ENCODE assay signal across 8 cellular contexts in genomic region chr9:4604678-4605095, GRCh38. TPM values are rescaled to one million over a fixed set of nuclear protein-coding genes. Genes with fewer than 3 reads are reported as not detected.
A peak's percentile ranks its signal among the peaks of the same experiment; 100 is the strongest.
DNase-seq lines count a peak whose midpoint lies in the region; ATAC-seq and TF ChIP-seq lines count a peak whose summit lies in the region.

No MANE protein-coding gene starts in this region.

- intact Hi-C loops in ascending aorta (cut with DNase I), result loop anchor here (5.0 kb wide), 1 partner anchor 138 kb away; the partner anchor contains the start of gene AK3
- intact Hi-C loops in spleen (cut with DNase I; ENCODE audit: low total_unique reads), result no loop called here

- no peaks in the 10 kb centered on the region for H3K9me3 ChIP-seq in ascending aorta
- H3K9me3 ChIP-seq in spleen, result peaks cover 0 to 2% (median 0%) of the 10 kb centered on the region in 8 donors

- H3K36me3 ChIP-seq in H7 (replicated peaks; ENCODE audit: control insufficient read depth, insufficient read depth, low read length), result no peaks in the 10 kb centered on the region
- no peaks in the 10 kb centered on the region for H3K36me3 ChIP-seq in ascending aorta
- H3K36me3 ChIP-seq in spleen, result peaks cover 0 to 5% (median 0%) of the 10 kb centered on the region in 6 donors

- H3K27me3 ChIP-seq in H7 (ENCODE audit: control insufficient read depth, insufficient read depth, low read length) (no peaks in the 10 kb centered on the region), ascending aorta (no peaks in the 10 kb centered on the region), spleen (replicated peaks in 1 of 7) (no peaks in the 10 kb centered on the region)

- peak; percentile 41 to 65 (median 52) for TF ChIP-seq CTCF in ascending aorta (IDR thresholded peaks at IDR 0.05)
- peak; percentile 29 to 78 (median 66) for TF ChIP-seq CTCF in spleen (IDR thresholded peaks at IDR 0.05 in 8 of 11, conservative IDR thresholded peaks at IDR 0.05 in 3 of 11)

- DNase-seq in Daoy (ENCODE audit: low read depth) (peak; percentile 65), H7 (peak; percentile 65), NCI-H1092 treated with DMSO at 0.1 percent for 48 hours (lab: John Stamatoyannopoulos, UW) (peak; percentile 70), T-helper 1 cell (peak in 4 of 5 donors; percentile 27 to 78 (median 54)), ascending aorta (ENCODE audit: low spot score in 2 of 2) (peak in 1 of 2 donors; percentile 79), hippocampal formation (lab: John Stamatoyannopoulos, UW) (peak; percentile 23 to 31), spleen (no peak)

- ATAC-seq in HG03571 (IDR thresholded peaks at IDR 0.05; ENCODE audit: unreplicated experiment), result no peak

- no peak for TF ChIP-seq POLR2A in spleen (IDR thresholded peaks at IDR 0.05)

- no peak overlapping the region for H3K27ac ChIP-seq in ascending aorta
- no peak overlapping the region for H3K27ac ChIP-seq in spleen

- H3K4me1 ChIP-seq in ascending aorta (no peaks in the 10 kb centered on the region), spleen (no peaks in the 10 kb centered on the region)

- H3K4me3 ChIP-seq in H7 (ENCODE audit: insufficient read depth, low read depth, low read length) (no peak overlapping the region), ascending aorta (no peak overlapping the region), spleen (no peak overlapping the region)

RNA-seq across cellular contexts. Expression of gene PLPP6, which starts 57.4 kb away (rescaled TPM):
- total RNA-seq in Daoy (2014; rRNA removed; shearing (Covaris generic)), result 5.7 and 9.0 TPM in 2 replicates
- 5.8 and 6.8 TPM in 2 replicates for total RNA-seq in H7 (2014; rRNA removed; shearing (Covaris generic))
- total RNA-seq in ascending aorta (19.2 TPM), spleen (10 to 100 TPM in 2 of 7 donors, 1 to 10 TPM in 5; 4.5 to 11.6 (median 7.8) TPM)
- 1 to 10 TPM; 6.1 to 6.4 (median 6.2) TPM for polyA plus RNA-seq in spleen
